ENCODE assay signal across 6 cellular contexts in the genomic region with DNA sequence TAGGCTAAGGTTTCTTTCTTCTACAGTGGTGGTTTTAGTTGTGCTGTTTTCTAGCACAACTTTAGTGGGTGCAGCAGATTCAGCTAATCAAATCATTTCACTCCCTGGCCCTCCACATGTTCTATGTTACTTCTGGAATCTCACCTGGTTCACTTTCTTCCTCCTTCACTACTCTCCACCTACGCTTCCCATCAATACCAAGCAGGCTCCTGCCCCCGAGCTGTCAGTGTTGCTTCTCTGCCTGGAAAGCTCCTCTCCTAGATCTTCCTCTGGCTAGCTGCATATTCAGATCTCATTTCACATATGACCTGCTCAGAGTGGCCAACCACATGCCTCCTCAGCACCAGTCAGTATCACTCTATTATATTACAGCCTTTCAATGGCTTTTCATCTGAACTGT. TPM values are rescaled to one million over a fixed set of nuclear protein-coding genes. Genes with fewer than 3 reads are reported as not detected.
"Had no signal": no experiment of that assay in that cellular context is flagged by ENCODE, and none has a peak within 500 bp of the region (broad histone marks: within the 10 kb centered on the region; RNA-seq: fewer than 3 reads in every experiment).

No MANE protein-coding gene starts in this region.

- H3K4me3 ChIP-seq: K562 had no signal

- H3K36me3 Mint-ChIP-seq: IgD-negative memory B cell had no signal

- H3K27me3 Mint-ChIP-seq: IgD-negative memory B cell had no signal

- H3K4me3 Mint-ChIP-seq: IgD-negative memory B cell had no signal

- DNase-seq: IMR-90 had no signal

- H3K27ac Mint-ChIP-seq: IgD-negative memory B cell had no signal

- H3K27ac ChIP-seq: HL-60 had no signal

- H3K4me1 Mint-ChIP-seq: IgD-negative memory B cell had no signal

RNA-seq across cellular contexts. Expression of a gene that starts 19.6 kb away (rescaled TPM):
- total RNA-seq: HepG2, HT-29, IMR-90, K562 had no signal
